Comparison of ENCODE assay signal across 8 cellular contexts in the genomic region with DNA sequence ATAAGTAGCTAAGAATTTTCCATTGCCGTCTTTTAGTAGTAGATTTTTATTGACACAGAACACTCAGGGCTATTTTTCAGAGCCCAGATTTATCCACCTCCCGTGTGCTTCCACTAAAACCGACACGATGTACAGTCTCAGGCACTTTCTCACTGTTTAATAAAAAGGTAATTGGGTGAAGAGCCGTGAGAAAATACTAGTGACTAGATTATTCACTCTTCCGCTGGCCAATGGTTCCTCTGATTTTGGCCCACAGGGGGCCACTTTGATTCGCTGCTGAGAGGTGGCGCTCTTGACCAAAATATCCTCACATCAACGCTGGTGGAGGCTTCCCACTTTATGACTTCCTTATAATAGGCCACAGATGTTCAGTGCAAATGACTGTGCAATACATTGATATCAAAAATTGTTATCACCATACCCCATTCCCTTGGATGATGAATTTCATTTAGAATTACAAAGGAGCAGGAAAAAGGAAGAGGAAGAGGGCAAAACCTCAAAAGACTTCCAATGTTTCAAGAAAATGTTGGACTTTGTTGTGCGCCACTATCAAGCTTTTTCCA. TPM values are rescaled to one million over a fixed set of nuclear protein-coding genes. Genes with fewer than 3 reads are reported as not detected.
DNase-seq lines count a peak whose midpoint lies in the region; ATAC-seq and TF ChIP-seq lines count a peak whose summit lies in the region.

No MANE protein-coding gene starts in this region.

- DNase-seq in Caki2 (ENCODE audit: low read depth) (peak; percentile 72), NCI-H2171 treated with DMSO at 0.1 percent for 48 hours (lab: John Stamatoyannopoulos, UW) (peak; percentile 68), epidermal melanocyte (ENCODE audit: insufficient read length, low spot score) (peak; percentile 36), mesothelial cell of epicardium (ENCODE audit: low spot score in 2 of 2, unreplicated experiment in 2 of 2) (peak; percentile 37 to 70), upper lobe of left lung (peak in 1 of 2 donors; percentile 57)

- H3K4me3 ChIP-seq in WI38 (ENCODE audit: low read depth, low read length) (no peak overlapping the region), upper lobe of left lung (no peak overlapping the region)

- 23 to 27% methylated on average over 10 of the region's 10 CpGs for WGBS in upper lobe of left lung, 2 donors

- H3K27ac Mint-ChIP-seq in mesothelial cell of epicardium, result no peak overlapping the region

- TF ChIP-seq CTCF in WI38 (IDR thresholded peaks at IDR 0.05; ENCODE audit: low read depth, low read length) (peak; percentile 74), mesothelial cell of epicardium (IDR thresholded peaks at IDR 0.05; ENCODE audit: unreplicated experiment) (peak; percentile 78), upper lobe of left lung (IDR thresholded peaks at IDR 0.05) (peak; percentile 42 to 73 (median 64))

- no peaks in the 10 kb centered on the region for H3K36me3 Mint-ChIP-seq in mesothelial cell of epicardium

- ATAC-seq in GM19025 (IDR thresholded peaks at IDR 0.05; ENCODE audit: low read depth, unreplicated experiment) (peak; percentile 81), HG03066 (IDR thresholded peaks at IDR 0.05; ENCODE audit: low read depth, unreplicated experiment) (peak; percentile 87), upper lobe of left lung (ENCODE audit: low FRiP score in 2 of 2) (peak; percentile 66 to 93)

- H3K36me3 ChIP-seq in upper lobe of left lung, result no peaks in the 10 kb centered on the region

- no peaks in the 10 kb centered on the region for H3K9me3 Mint-ChIP-seq in mesothelial cell of epicardium

- H3K4me1 Mint-ChIP-seq in mesothelial cell of epicardium, result peaks cover 10% of the 10 kb centered on the region

- in situ Hi-C loops in Caki2 (cut with HindIII; ENCODE audit: low pct_unique_long_range_greater_than_20kb, low sequenced_read_pairs), result loop anchor here (5.0 kb wide), 1 partner anchor 438 kb away; no protein-coding TSS in a partner anchor

- H3K27ac ChIP-seq in upper lobe of left lung, result no peak overlapping the region

- TF ChIP-seq EP300 in upper lobe of left lung (IDR thresholded peaks at IDR 0.05), result no peak

- no peaks in the 10 kb centered on the region for H3K4me1 ChIP-seq in upper lobe of left lung

- H3K27me3 Mint-ChIP-seq in mesothelial cell of epicardium (ENCODE audit: low read depth), result no peaks in the 10 kb centered on the region

- H3K4me3 Mint-ChIP-seq in mesothelial cell of epicardium, result no peak overlapping the region

- H3K9me3 ChIP-seq in upper lobe of left lung, result no peaks in the 10 kb centered on the region

- no peaks in the 10 kb centered on the region for H3K27me3 ChIP-seq in upper lobe of left lung

- no peak for TF ChIP-seq POLR2A in upper lobe of left lung (IDR thresholded peaks at IDR 0.05)

RNA-seq across cellular contexts. Expression of a gene that starts 12.3 kb away (rescaled TPM):
- total RNA-seq in Caki2 (2014; rRNA removed; shearing (Covaris generic); ENCODE audit: low replicate concordance), result 257 and 294 TPM in 2 replicates
- 102 to 111 TPM (median 103 TPM) in 3 replicates for total RNA-seq in mesothelial cell of epicardium
- 10 to 100 TPM; 31.4 to 57.5 (median 47.4) TPM for total RNA-seq in upper lobe of left lung
